1 cellular context compared by ENCODE assay signal in genomic region chr4:139509727-139510410, GRCh38.
TF ChIP-seq lines count a peak whose summit lies in the region.

No MANE protein-coding gene starts in this region.

TF ChIP-seq in K562, 482 proteins besides CTCF, POLR2A, EP300 and RAD21:
- TF ChIP-seq HOXB6 (CRISPR knock-in tag; IDR thresholded peaks at IDR 0.05; ENCODE audit: borderline replicate concordance), result no peak
- TF ChIP-seq RBFOX2 (IDR thresholded peaks at IDR 0.05; ENCODE audit: low read depth, low read length), result no peak
- TF ChIP-seq MAX (CRISPR knock-in tag; IDR thresholded peaks at IDR 0.05), result no peak
- no peak for TF ChIP-seq CREM (IDR thresholded peaks at IDR 0.05; ENCODE audit: low read depth)
- TF ChIP-seq TFAM (CRISPR knock-in tag; conservative IDR thresholded peaks at IDR 0.05), result no peak
- no peak for TF ChIP-seq SP2 (IDR thresholded peaks at IDR 0.05; ENCODE audit: extremely low read depth, low read depth, low read length, poor library complexity, severe bottlenecking)
- no peak for TF ChIP-seq KAT7 (CRISPR knock-in tag; IDR thresholded peaks at IDR 0.05; ENCODE audit: borderline replicate concordance)
- no peak for TF ChIP-seq GATAD2B (IDR thresholded peaks at IDR 0.05; ENCODE audit: borderline replicate concordance)
- no peak for TF ChIP-seq BACH1 (tag; IDR thresholded peaks at IDR 0.05)
- no peak for TF ChIP-seq KDM1A (IDR thresholded peaks at IDR 0.05)
- no peak for TF ChIP-seq PHF21A (IDR thresholded peaks at IDR 0.05; ENCODE audit: borderline replicate concordance, low read depth)
- no peak for TF ChIP-seq ADNP (tag; IDR thresholded peaks at IDR 0.05)
- no peak for TF ChIP-seq ZNF695 (CRISPR knock-in tag; IDR thresholded peaks at IDR 0.05)
- no peak for TF ChIP-seq CHD4 (IDR thresholded peaks at IDR 0.05; ENCODE audit: insufficient read depth, insufficient replicate concordance, low read depth, low read length, poor library complexity, severe bottlenecking)
- TF ChIP-seq ZMIZ1 (IDR thresholded peaks at IDR 0.05; ENCODE audit: low read depth in 2 of 2, low read length in 2 of 2), result no peak
- TF ChIP-seq FOS (IDR thresholded peaks at IDR 0.05; ENCODE audit: extremely low read depth, insufficient read length), result no peak
- no peak for TF ChIP-seq RBBP5 (IDR thresholded peaks at IDR 0.05; ENCODE audit: borderline replicate concordance, insufficient read depth, low read length, poor library complexity, severe bottlenecking)
- no peak for TF ChIP-seq SNRNP70 (optimal IDR thresholded peaks at IDR 0.05; ENCODE audit: low read depth, low read length)
- TF ChIP-seq BCOR (IDR thresholded peaks at IDR 0.05), result no peak
